Comparison of ENCODE assay signal across 9 cellular contexts in the genomic region with DNA sequence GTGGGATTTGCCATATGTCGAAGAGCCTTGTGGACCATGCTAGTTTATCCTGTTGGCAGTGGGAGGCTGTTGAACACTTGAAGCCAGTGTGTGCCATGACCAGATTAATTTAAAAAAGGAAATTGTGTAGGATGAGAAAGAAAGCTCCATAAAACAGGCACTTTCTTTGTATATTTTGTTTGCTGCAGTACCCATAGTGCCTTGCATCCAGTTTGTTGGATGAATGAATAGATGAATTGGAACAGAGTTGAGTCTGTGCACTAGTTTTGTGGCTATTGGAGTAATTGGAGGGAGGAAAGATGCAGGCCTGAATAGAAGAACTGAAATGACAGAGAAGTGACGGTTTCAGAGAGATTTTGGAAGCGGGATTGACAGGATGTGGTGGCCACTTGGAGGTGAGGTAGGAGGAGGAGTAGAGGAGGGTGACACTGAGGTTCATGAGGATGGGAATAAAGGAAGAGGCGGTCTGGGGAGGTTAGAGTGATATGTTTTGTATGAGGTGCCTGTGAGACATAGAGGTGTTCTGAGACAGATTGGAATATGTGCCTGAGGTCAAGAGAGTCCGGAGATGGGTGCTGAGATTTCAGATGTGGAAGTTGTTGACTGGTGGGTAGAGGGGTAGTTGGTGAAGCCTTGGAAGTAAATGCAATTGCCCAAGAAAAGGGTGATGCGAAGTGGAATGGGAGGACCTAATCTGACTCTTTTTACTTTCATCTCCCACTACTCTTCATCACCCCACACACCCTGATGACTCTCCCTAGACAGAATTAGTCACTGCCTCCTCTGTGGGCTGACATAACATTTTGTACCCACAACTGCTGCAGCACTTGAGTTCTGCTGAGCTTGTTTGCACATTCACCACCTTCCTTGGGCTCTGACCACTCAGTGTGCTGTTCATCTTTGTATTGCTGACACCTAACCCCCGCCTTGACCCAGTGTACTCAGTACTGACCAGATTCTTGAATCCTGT. TPM values are rescaled to one million over a fixed set of nuclear protein-coding genes. Genes with fewer than 3 reads are reported as not detected.
DNase-seq lines count a peak whose midpoint lies in the region; ATAC-seq and TF ChIP-seq lines count a peak whose summit lies in the region.
"Had no signal": no experiment of that assay in that cellular context is flagged by ENCODE, and none has a peak within 500 bp of the region (broad histone marks: within the 10 kb centered on the region; RNA-seq: fewer than 3 reads in every experiment).

No MANE protein-coding gene starts in this region.

- ATAC-seq in GM18520 (IDR thresholded peaks at IDR 0.05; ENCODE audit: unreplicated experiment) (no peak), HG03354 (IDR thresholded peaks at IDR 0.05; ENCODE audit: poor library complexity, severe bottlenecking, unreplicated experiment) (no peak)

- intact Hi-C loops in activated CD4-positive, alpha-beta T cell treated with anti-CD3 and anti-CD28 coated beads, Interleukin-2, amount 10 ng/mL, durations not matched to agents 24 days and 14 days (cut with micrococcal nuclease): loop anchor here (1.0 kb wide), 2 partner anchors 46 to 80 kb away; no protein-coding TSS in a partner anchor
- intact Hi-C loops in posterior vena cava (cut with DNase I): no loop called here

- no peak for TF ChIP-seq CTCF in endothelial cell (IDR thresholded peaks at IDR 0.05; ENCODE audit: unreplicated experiment)

- H3K9me3 Mint-ChIP-seq in activated CD4-positive, alpha-beta T cell treated with anti-CD3 and anti-CD28 coated beads, Interleukin-2, amount 10 ng/mL, durations not matched to agents 24 days and 14 days: no peaks in the 10 kb centered on the region
- no peaks in the 10 kb centered on the region for H3K9me3 Mint-ChIP-seq in endothelial cell (ENCODE audit: unreplicated experiment)

- DNase-seq in GM03348 (ENCODE audit: low spot score) (peak; percentile 13), endothelial cell (ENCODE audit: low spot score) (no peak), NCI-H510A (lab: John Stamatoyannopoulos, UW) (no peak), posterior vena cava (ENCODE audit: low spot score) (no peak)
- peak; percentile 72 for DNase-seq in activated CD4-positive, alpha-beta T cell treated with anti-CD3 and anti-CD28 coated beads, Interleukin-2, amount 10 ng/mL, durations not matched to agents 24 days and 14 days
- peak; percentile 41 to 56 for DNase-seq in stimulated activated CD4-positive, alpha-beta T cell treated with anti-CD3 and anti-CD28 coated beads, Interleukin-15, amount 100 ng/mL, for 48 hours (ENCODE audit: low read depth in 2 of 2)
- DNase-seq: NCI-H69 had no signal

- H3K27me3 Mint-ChIP-seq in activated CD4-positive, alpha-beta T cell treated with anti-CD3 and anti-CD28 coated beads, Interleukin-2, amount 10 ng/mL, durations not matched to agents 24 days and 14 days: no peaks in the 10 kb centered on the region
- peaks cover 6% of the 10 kb centered on the region for H3K27me3 Mint-ChIP-seq in endothelial cell (ENCODE audit: unreplicated experiment)

- peaks cover 54% of the 10 kb centered on the region for H3K36me3 Mint-ChIP-seq in activated CD4-positive, alpha-beta T cell treated with anti-CD3 and anti-CD28 coated beads, Interleukin-2, amount 10 ng/mL, durations not matched to agents 24 days and 14 days (ENCODE audit: low read depth)
- peaks cover 6% of the 10 kb centered on the region for H3K36me3 Mint-ChIP-seq in endothelial cell (ENCODE audit: low read depth, unreplicated experiment)

- H3K4me1 Mint-ChIP-seq in activated CD4-positive, alpha-beta T cell treated with anti-CD3 and anti-CD28 coated beads, Interleukin-2, amount 10 ng/mL, durations not matched to agents 24 days and 14 days: peaks cover 62% of the 10 kb centered on the region
- H3K4me1 Mint-ChIP-seq in endothelial cell (ENCODE audit: unreplicated experiment): peaks cover 23% of the 10 kb centered on the region

- H3K4me3 Mint-ChIP-seq in activated CD4-positive, alpha-beta T cell treated with anti-CD3 and anti-CD28 coated beads, Interleukin-2, amount 10 ng/mL, durations not matched to agents 24 days and 14 days: peak overlapping the region; percentile 73
- peak overlapping the region; percentile 29 for H3K4me3 Mint-ChIP-seq in endothelial cell (ENCODE audit: unreplicated experiment)

- peak overlapping the region; percentile 95 for H3K27ac Mint-ChIP-seq in activated CD4-positive, alpha-beta T cell treated with anti-CD3 and anti-CD28 coated beads, Interleukin-2, amount 10 ng/mL, durations not matched to agents 24 days and 14 days
- H3K27ac Mint-ChIP-seq in endothelial cell (ENCODE audit: unreplicated experiment): peak overlapping the region; percentile 7

RNA-seq across cellular contexts. Expression of a gene that starts 5.1 kb away (rescaled TPM):
- 88.9 and 94.9 TPM in 2 replicates for total RNA-seq in activated CD4-positive, alpha-beta T cell treated with anti-CD3 and anti-CD28 coated beads, Interleukin-2, amount 10 ng/mL, durations not matched to agents 24 days and 14 days
- 68.3 TPM for total RNA-seq in endothelial cell (ENCODE audit: unreplicated experiment)
- 10 to 100 TPM; 36.1 to 41.9 TPM for total RNA-seq in posterior vena cava

RNA-seq across cellular contexts. Expression of a gene that starts 39.0 kb away (rescaled TPM):
- total RNA-seq in activated CD4-positive, alpha-beta T cell treated with anti-CD3 and anti-CD28 coated beads, Interleukin-2, amount 10 ng/mL, durations not matched to agents 24 days and 14 days: not detected in 2 replicates
- total RNA-seq in endothelial cell (ENCODE audit: unreplicated experiment) (8.3 TPM), posterior vena cava (1,000 to 10,000 TPM; 2,422 to 4,458 TPM)

RNA-seq across cellular contexts. Expression of a gene that starts 52.9 kb away (rescaled TPM):
- total RNA-seq in activated CD4-positive, alpha-beta T cell treated with anti-CD3 and anti-CD28 coated beads, Interleukin-2, amount 10 ng/mL, durations not matched to agents 24 days and 14 days: 20.7 and 22.0 TPM in 2 replicates
- total RNA-seq in endothelial cell (ENCODE audit: unreplicated experiment): 23.0 TPM
- total RNA-seq in posterior vena cava: 1 to 10 TPM; 6.6 to 8.5 TPM

Comparison
In these comparisons a context has a peak if more than half of its experiments do, and no peak if none do; other contexts are left out.
1. DNase-seq: peak in GM03348 (single experiment), activated CD4-positive, alpha-beta T cell treated with anti-CD3 and anti-CD28 coated beads, Interleukin-2, amount 10 ng/mL, durations not matched to agents 24 days and 14 days (single experiment) and stimulated activated CD4-positive, alpha-beta T cell treated with anti-CD3 and anti-CD28 coated beads, Interleukin-15, amount 100 ng/mL, for 48 hours (2 of 2); none in endothelial cell (single experiment), NCI-H510A (single experiment) and posterior vena cava (single experiment).
2. RNA of a gene that starts 39.0 kb away (total RNA-seq): 2,422 to 4,458 TPM in posterior vena cava; 8.3 TPM in endothelial cell (single experiment) and not detected in activated CD4-positive, alpha-beta T cell treated with anti-CD3 and anti-CD28 coated beads, Interleukin-2, amount 10 ng/mL, durations not matched to agents 24 days and 14 days; every median in the first group is over 100 times any median in the second.